In the genomic region with DNA sequence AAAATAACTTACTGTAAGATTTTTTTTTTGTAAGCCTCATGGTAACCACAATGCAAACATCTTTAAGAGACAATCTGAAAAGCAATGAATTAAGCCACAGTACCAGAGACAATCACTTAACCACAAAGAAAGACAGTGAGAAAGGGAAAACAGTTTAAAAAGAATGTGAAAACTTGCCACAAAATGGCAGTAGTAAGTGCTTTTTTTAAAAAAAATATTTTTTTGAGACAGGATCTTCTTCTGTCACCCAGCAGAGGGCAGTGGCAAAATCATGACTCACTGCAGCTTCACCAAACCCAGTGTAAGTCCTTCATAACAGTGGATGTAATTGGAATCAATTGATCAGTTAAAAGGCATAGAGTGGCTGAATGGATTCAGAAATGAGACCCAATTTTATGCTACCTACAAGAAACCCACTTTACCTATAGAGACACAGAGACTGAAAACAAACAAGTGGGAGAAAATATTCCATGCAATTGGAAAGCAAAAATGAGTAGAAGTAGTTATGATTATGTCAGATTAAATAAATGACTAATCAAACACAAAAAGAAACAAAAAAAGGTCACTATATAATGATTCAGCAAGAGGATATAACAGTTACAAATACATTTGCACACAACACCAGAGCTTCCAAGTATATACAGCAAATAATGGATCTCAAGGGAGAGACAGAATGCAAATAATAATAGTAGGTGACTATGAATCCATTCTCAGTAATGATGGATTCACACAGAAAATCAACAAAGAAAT, we compare ENCODE assay signal across 10 cellular contexts. TPM values are rescaled to one million over a fixed set of nuclear protein-coding genes. Genes with fewer than 3 reads are reported as not detected.
DNase-seq lines count a peak whose midpoint lies in the region; ATAC-seq and TF ChIP-seq lines count a peak whose summit lies in the region.
"Had no signal": no experiment of that assay in that cellular context is flagged by ENCODE, and none has a peak within 500 bp of the region (broad histone marks: within the 10 kb centered on the region; RNA-seq: fewer than 3 reads in every experiment).

No MANE protein-coding gene starts in this region.

- H3K4me1 Mint-ChIP-seq in activated CD4-positive, alpha-beta memory T cell treated with anti-CD3 and anti-CD28 coated beads, Interleukin-2, amount 10 ng/mL, durations not matched to agents 7 days and 5 days, result peaks cover 12% of the 10 kb centered on the region

- no peak overlapping the region for H3K4me2 ChIP-seq in mesendoderm (ENCODE audit: low read length)

- no peak overlapping the region for H2BK120ac ChIP-seq in mesendoderm (ENCODE audit: low read depth, low read length)

- no peaks in the 10 kb centered on the region for H3K36me3 ChIP-seq in mesendoderm (ENCODE audit: control insufficient read depth, insufficient read depth, low read length)
- no peaks in the 10 kb centered on the region for H3K36me3 ChIP-seq in H7 (replicated peaks; ENCODE audit: control insufficient read depth, insufficient read depth, low read length)

- DNase-seq in GM10248 (ENCODE audit: extremely low spot score) (peak; percentile 1), mesendoderm (peak; percentile 58), H7 (no peak), COLO829 (ENCODE audit: low spot score) (no peak), NCI-H524 (lab: John Stamatoyannopoulos, UW) (no peak)
- DNase-seq in activated CD4-positive, alpha-beta memory T cell treated with anti-CD3 and anti-CD28 coated beads, Interleukin-2, amount 10 ng/mL, durations not matched to agents 7 days and 5 days, result peak; percentile 45
- DNase-seq: NCI-H2107 had no signal

- no peak overlapping the region for H2AK5ac ChIP-seq in mesendoderm (ENCODE audit: low read length)

- no peaks in the 10 kb centered on the region for H3K27me3 Mint-ChIP-seq in activated CD4-positive, alpha-beta memory T cell treated with anti-CD3 and anti-CD28 coated beads, Interleukin-2, amount 10 ng/mL, durations not matched to agents 7 days and 5 days

- no peak overlapping the region for H4K5ac ChIP-seq in mesendoderm (ENCODE audit: low read length)

- no peak overlapping the region for H3K9ac ChIP-seq in mesendoderm (ENCODE audit: low read length)

- H3K23ac ChIP-seq in mesendoderm (ENCODE audit: low read length), result no peak overlapping the region

- POLR2A ChIA-PET in GM10248 (lab: Yijun Ruan, JAX), result interaction anchor here (0.9 kb wide), 1 partner anchor 38 kb away, joined by 3 read pairs; no protein-coding TSS in a partner anchor
- POLR2A ChIA-PET in activated CD4-positive, alpha-beta memory T cell treated with anti-CD3 and anti-CD28 coated beads, Interleukin-2, amount 10 ng/mL, durations not matched to agents 7 days and 5 days (lab: Charles Lee), result interaction anchor here (1.1 kb wide), 1 partner anchor 22 kb away, joined by 4 read pairs; the partner anchor contains the start of gene ZFY

- H3K56ac ChIP-seq in mesendoderm (ENCODE audit: low read length), result no peak overlapping the region

- no peak overlapping the region for H3K4me3 ChIP-seq in mesendoderm (ENCODE audit: low read length)
- H3K4me3 ChIP-seq in H7 (ENCODE audit: insufficient read depth, low read depth, low read length), result no peak overlapping the region
- H3K4me3 ChIP-seq: skin epidermis had no signal

- TF ChIP-seq CTCF in GM10248 (IDR thresholded peaks at IDR 0.05; ENCODE audit: control extremely low read depth, extremely low read depth, low read depth, missing control alignments), result peak; percentile 18

- CTCF ChIA-PET in GM10248 (lab: Yijun Ruan, JAX), result no interaction called here
- CTCF ChIA-PET in activated CD4-positive, alpha-beta memory T cell treated with anti-CD3 and anti-CD28 coated beads, Interleukin-2, amount 10 ng/mL, durations not matched to agents 7 days and 5 days (lab: Charles Lee), result interaction anchor here (1.0 kb wide), 1 partner anchor 24 kb away, joined by 4 read pairs; no protein-coding TSS in a partner anchor

- no peak overlapping the region for H3K27ac ChIP-seq in mesendoderm (ENCODE audit: low read depth, low read length)
- H3K27ac ChIP-seq: skin epidermis had no signal

- H2BK15ac ChIP-seq in mesendoderm (replicated peaks; ENCODE audit: low read depth), result no peak overlapping the region

- no peak overlapping the region for H3K4ac ChIP-seq in mesendoderm (ENCODE audit: low read depth, low read length)

- H3K79me1 ChIP-seq in mesendoderm (ENCODE audit: low read length), result no peaks in the 10 kb centered on the region

- H3K4me1 ChIP-seq in mesendoderm (ENCODE audit: control insufficient read depth, low read depth, low read length), result no peaks in the 10 kb centered on the region

- ATAC-seq in HG03432 (IDR thresholded peaks at IDR 0.05; ENCODE audit: unreplicated experiment), result peak; percentile 72
- ATAC-seq in HG02763 (IDR thresholded peaks at IDR 0.05; ENCODE audit: unreplicated experiment), result no peak

- H3K18ac ChIP-seq in mesendoderm (ENCODE audit: low read length), result no peak overlapping the region

- no peak overlapping the region for H3K27ac Mint-ChIP-seq in activated CD4-positive, alpha-beta memory T cell treated with anti-CD3 and anti-CD28 coated beads, Interleukin-2, amount 10 ng/mL, durations not matched to agents 7 days and 5 days

- H3K27me3 ChIP-seq in mesendoderm (ENCODE audit: insufficient read depth, low read length, poor library complexity) (no peaks in the 10 kb centered on the region), H7 (ENCODE audit: control insufficient read depth, insufficient read depth, low read length) (no peaks in the 10 kb centered on the region)

- no peak overlapping the region for H2BK5ac ChIP-seq in mesendoderm (ENCODE audit: low read length)

- no peaks in the 10 kb centered on the region for H3K79me2 ChIP-seq in mesendoderm (ENCODE audit: control insufficient read depth, insufficient read depth, low read length)

- no peaks in the 10 kb centered on the region for H3K9me3 Mint-ChIP-seq in activated CD4-positive, alpha-beta memory T cell treated with anti-CD3 and anti-CD28 coated beads, Interleukin-2, amount 10 ng/mL, durations not matched to agents 7 days and 5 days

- no peak overlapping the region for H4K8ac ChIP-seq in mesendoderm (ENCODE audit: low read depth, low read length)

- H3K4me3 Mint-ChIP-seq in activated CD4-positive, alpha-beta memory T cell treated with anti-CD3 and anti-CD28 coated beads, Interleukin-2, amount 10 ng/mL, durations not matched to agents 7 days and 5 days, result no peak overlapping the region

- H3K36me3 Mint-ChIP-seq in activated CD4-positive, alpha-beta memory T cell treated with anti-CD3 and anti-CD28 coated beads, Interleukin-2, amount 10 ng/mL, durations not matched to agents 7 days and 5 days (ENCODE audit: low read depth), result peaks cover 5% of the 10 kb centered on the region

RNA-seq across cellular contexts. Expression of gene ZFY, which starts 21.9 kb away (rescaled TPM):
- 10 to 100 TPM; 16.9 to 17.6 TPM for total RNA-seq in activated CD4-positive, alpha-beta memory T cell treated with anti-CD3 and anti-CD28 coated beads, Interleukin-2, amount 10 ng/mL, durations not matched to agents 7 days and 5 days
- 7.2 TPM for polyA plus RNA-seq in mesendoderm (2013, experiment 1 of 2)
- 7.3 TPM for polyA plus RNA-seq in mesendoderm (2013, experiment 2 of 2)
- not detected in 2 replicates for total RNA-seq in H7 (2014; rRNA removed; shearing (Covaris generic))

Comparison
In these comparisons a context has a peak if more than half of its experiments do, and no peak if none do; other contexts are left out.
1. DNase-seq: peak in GM10248 (single experiment), activated CD4-positive, alpha-beta memory T cell treated with anti-CD3 and anti-CD28 coated beads, Interleukin-2, amount 10 ng/mL, durations not matched to agents 7 days and 5 days (single experiment) and mesendoderm (single experiment); none in H7 (single experiment), COLO829 (single experiment) and NCI-H524 (0 of 2).